26 cellular contexts compared by ENCODE assay signal in the genomic region with DNA sequence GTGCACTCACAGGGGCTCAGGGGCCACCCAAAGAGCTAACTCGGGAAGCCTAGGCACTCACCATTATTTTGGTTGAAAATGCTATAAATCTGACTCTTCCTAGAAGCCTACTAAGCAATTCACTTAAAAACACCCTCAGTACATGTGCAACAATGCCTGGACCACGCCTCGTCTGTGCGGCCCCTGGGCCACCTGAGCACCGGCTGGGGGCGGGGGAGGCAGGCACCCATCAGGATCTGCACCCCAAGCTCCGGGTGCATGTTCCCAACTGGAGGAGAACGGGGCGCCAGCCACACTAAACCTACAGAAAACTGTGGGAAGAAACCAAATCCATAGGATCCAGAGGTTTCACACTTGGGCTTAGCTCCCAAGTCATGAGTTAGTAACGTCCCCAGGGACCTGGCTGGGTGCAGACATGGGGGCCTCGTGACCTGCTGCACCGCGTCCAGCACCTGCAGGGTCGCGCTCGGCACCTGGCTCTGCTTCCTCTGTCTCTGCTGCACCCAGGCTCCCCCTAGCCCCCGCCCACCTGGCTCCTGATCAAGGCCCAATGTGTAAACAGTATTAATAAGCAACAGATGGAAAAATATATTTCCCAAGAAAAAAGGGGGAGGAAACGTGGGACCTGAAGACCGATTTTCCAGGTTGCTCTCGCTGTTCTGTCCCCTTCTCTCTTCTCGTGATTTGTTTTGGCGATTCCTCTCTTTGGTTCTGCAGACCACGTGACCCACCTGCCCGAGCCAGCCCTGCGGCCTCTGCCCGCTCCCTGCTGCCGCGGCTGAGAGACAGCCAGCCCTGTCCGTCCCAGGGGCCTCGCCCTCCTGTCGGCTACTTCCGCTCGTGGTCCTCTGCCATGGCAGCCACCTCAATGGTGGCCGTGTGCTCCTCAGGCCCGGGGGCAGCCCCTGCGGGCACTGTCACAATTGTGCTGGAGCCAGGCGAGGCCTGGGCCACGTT. TPM values are rescaled to one million over a fixed set of nuclear protein-coding genes. Genes with fewer than 3 reads are reported as not detected.
A peak's percentile ranks its signal among the peaks of the same experiment; 100 is the strongest.
DNase-seq lines count a peak whose midpoint lies in the region; ATAC-seq, FAIRE-seq and TF ChIP-seq lines count a peak whose summit lies in the region.
"Had no signal": no experiment of that assay in that cellular context is flagged by ENCODE, and none has a peak within 500 bp of the region (broad histone marks: within the 10 kb centered on the region; RNA-seq: fewer than 3 reads in every experiment).

No MANE protein-coding gene starts in this region.

- H3K4me2 ChIP-seq in mammary epithelial cell (ENCODE audit: insufficient read depth, low read depth, low read length) = no peak overlapping the region

- ATAC-seq in pancreas (peak; percentile 65 to 90 (median 74)), GM18909 (IDR thresholded peaks at IDR 0.05; ENCODE audit: poor library complexity, unreplicated experiment) (no peak)
- ATAC-seq: activated naive CD8-positive, alpha-beta T cell treated with anti-CD3 and anti-CD28 coated beads, Interleukin-2, amount 50 U/mL, for 24 hours; naive thymus-derived CD8-positive, alpha-beta T cell had no signal

- H3K9me3 ChIP-seq in mammary epithelial cell (replicated peaks; ENCODE audit: insufficient read depth, low read length) (no peaks in the 10 kb centered on the region), pancreas (no peaks in the 10 kb centered on the region)
- H3K9me3 ChIP-seq: stomach, tibial nerve had no signal

- H3K9ac ChIP-seq in mammary epithelial cell (ENCODE audit: insufficient read depth, low read length) = no peak overlapping the region

- H3K4me3 ChIP-seq in mammary epithelial cell (replicated peaks in 1 of 3; ENCODE audit: insufficient read depth in 1 of 3, low read depth in 2 of 3, low read length in 3 of 3) (no peak overlapping the region), pancreas (no peak overlapping the region)
- H3K4me3 ChIP-seq: stomach, tibial nerve had no signal

- DNase-seq in NCI-H1092 treated with DMSO at 0.1 percent for 48 hours (lab: John Stamatoyannopoulos, UW) (peak; percentile 24), NCI-H1092 (lab: John Stamatoyannopoulos, UW) (no peak), mammary epithelial cell (no peak), pancreas (peak in 4 of 6 donors; percentile 60 to 78 (median 68)), mucosa of gallbladder (ENCODE audit: low spot score) (no peak)
- DNase-seq: activated B cell treated with CpG ODN at 0.5 μM for 24 hours; activated CD4-positive, alpha-beta memory T cell treated with anti-CD3 and anti-CD28 coated beads for 36 hours; activated gamma-delta T cell; activated naive CD8-positive, alpha-beta T cell treated with anti-CD3 and anti-CD28 coated beads, Interleukin-2, amount 50 U/mL, for 24 hours; activated T-cell treated with anti-CD3 and anti-CD28 coated beads for 4 hours; CD8-positive, alpha-beta memory T cell; DMS153; H9; NCI-H1436 treated with DMSO at 0.1 percent for 48 hours; NCI-H524 treated with DMSO at 0.1 percent for 48 hours; stomach; T-helper 9 cell had no signal

- H3K36me3 ChIP-seq in mammary epithelial cell (ENCODE audit: insufficient read depth, low read length) (peaks cover 4% of the 10 kb centered on the region), pancreas (peaks cover 0 to 18% (median 3%) of the 10 kb centered on the region in 3 donors)

- CTCF ChIA-PET in mammary epithelial cell (lab: Charles Lee; ENCODE audit: low non-redundant PET) = no interaction called here

- no peaks in the 10 kb centered on the region for H4K20me1 ChIP-seq in mammary epithelial cell (ENCODE audit: insufficient read depth, low read length)

- intact Hi-C loops in mammary epithelial cell (cut with micrococcal nuclease) = no loop called here
- intact Hi-C loops in pancreas (cut with DNase I) = no loop called here

- TF ChIP-seq CTCF in mammary epithelial cell (conservative IDR thresholded peaks at IDR 0.05 in 1 of 2, IDR thresholded peaks at IDR 0.05 in 1 of 2; ENCODE audit: extremely low read depth in 1 of 2, insufficient read depth in 1 of 2, low read depth in 1 of 2, low read length in 2 of 2) (no peak), pancreas (IDR thresholded peaks at IDR 0.05) (no peak)

- peaks cover 9% of the 10 kb centered on the region for H3K4me1 ChIP-seq in mammary epithelial cell (ENCODE audit: insufficient read depth, low read length)
- no peaks in the 10 kb centered on the region for H3K4me1 ChIP-seq in pancreas
- H3K4me1 ChIP-seq: stomach had no signal

- no peak for FAIRE-seq in pancreas (lab: Jason Lieb, UNC)
- FAIRE-seq: colon, endometrium, GM18507 had no signal

- 89% methylated on average over 27 of the region's 38 CpGs for WGBS in mammary epithelial cell (ENCODE audit: low coverage, missing lambda C conversion rate)
- WGBS in pancreas, 2 donors = 86 to 89% methylated on average over 38 of the region's 38 CpGs

- H3K27ac ChIP-seq in mammary epithelial cell (ENCODE audit: insufficient read depth, low read depth, low read length) (no peak overlapping the region), pancreas (peak overlapping the region in 1 of 4 donors; percentile 67)
- H3K27ac ChIP-seq: stomach had no signal

- in situ Hi-C loops in mammary epithelial cell (cut with MboI; ENCODE audit: low sequenced_read_pairs in 2 of 2) = no loop called here

- no peaks in the 10 kb centered on the region for H3K27me3 ChIP-seq in mammary epithelial cell (ENCODE audit: insufficient read depth, low read length)
- no peaks in the 10 kb centered on the region for H3K27me3 ChIP-seq in pancreas
- H3K27me3 ChIP-seq: stomach, tibial nerve had no signal

- BruUV-seq in mammary epithelial cell (replicated peaks; lab: Mats Ljungman, UMichigan) = TSS peak; percentile 22

- no peaks in the 10 kb centered on the region for H3K79me2 ChIP-seq in mammary epithelial cell (ENCODE audit: insufficient read depth, low read length)

- dilution Hi-C loops in mammary epithelial cell (cut with HindIII; ENCODE audit: low sequenced_read_pairs) = loop anchor here (5.0 to 10.0 kb wide), 3 partner anchors 55 to 555 kb away; a partner anchor contains a TSS

- no peak overlapping the region for H2AFZ ChIP-seq in mammary epithelial cell (ENCODE audit: low read depth, low read length)

RNA-seq across cellular contexts. Expression of a gene that starts 15.5 kb away (rescaled TPM):
- total RNA-seq in mammary epithelial cell = 10 to 100 TPM; 19.0 to 27.7 TPM
- polyA plus RNA-seq in mammary epithelial cell = 5.0 TPM
- polyA minus RNA-seq in mammary epithelial cell = 39.5 TPM
- 10 to 100 TPM; 10.1 to 23.4 (median 13.0) TPM for total RNA-seq in pancreas
- 10 to 100 TPM in 1 of 2 donors, 1 to 10 TPM in 1; 6.5 to 14.8 TPM for polyA plus RNA-seq in pancreas
- 48.9 TPM for total RNA-seq in mucosa of gallbladder

RNA-seq across cellular contexts. Expression of a gene that starts 35.6 kb away (rescaled TPM):
- total RNA-seq in mammary epithelial cell = under 1 TPM; under 0.01 to 0.45 TPM
- polyA plus RNA-seq in mammary epithelial cell = 0.60 TPM
- not detected for polyA minus RNA-seq in mammary epithelial cell
- total RNA-seq in pancreas = under 1 TPM in 4 of 6 donors, not detected in 2; 0.06 to 0.25 (median 0.09) TPM
- under 1 TPM; 0.27 to 0.35 TPM for polyA plus RNA-seq in pancreas
- 1.4 TPM for total RNA-seq in mucosa of gallbladder
- polyA plus RNA-seq: CD8-positive, alpha-beta memory T cell had no signal

RNA-seq across cellular contexts. Expression of a gene that starts 37.4 kb away (rescaled TPM):
- total RNA-seq in mammary epithelial cell (10 to 100 TPM in 1 of 2 donors, 1 to 10 TPM in 1; 9.3 to 12.8 TPM), pancreas (1 to 10 TPM; 4.1 to 8.2 (median 5.2) TPM), mucosa of gallbladder (12.1 TPM)
- polyA plus RNA-seq in mammary epithelial cell (8.3 TPM), pancreas (10 to 100 TPM in 1 of 2 donors, 1 to 10 TPM in 1; 8.8 to 10.4 TPM)
- polyA minus RNA-seq in mammary epithelial cell = 9.4 TPM

RNA-seq across cellular contexts. Expression of a gene that starts 42.0 kb away (rescaled TPM):
- under 1 TPM in 1 of 2 donors, not detected in 1; under 0.01 TPM for total RNA-seq in mammary epithelial cell
- polyA plus RNA-seq in mammary epithelial cell = 0.16 TPM
- not detected for polyA minus RNA-seq in mammary epithelial cell
- total RNA-seq in pancreas = not detected
- not detected for polyA plus RNA-seq in pancreas
- not detected for total RNA-seq in mucosa of gallbladder
- total RNA-seq: activated CD4-positive, alpha-beta memory T cell treated with anti-CD3 and anti-CD28 coated beads for 36 hours; CD8-positive, alpha-beta memory T cell; fibroblast of lung; G401; naive thymus-derived CD8-positive, alpha-beta T cell; sciatic nerve; tibial nerve had no signal
- polyA plus RNA-seq: CD8-positive, alpha-beta memory T cell; fibroblast of lung; naive thymus-derived CD8-positive, alpha-beta T cell had no signal

RNA-seq across cellular contexts. Expression of a gene that starts 52.4 kb away (rescaled TPM):
- 1 to 10 TPM in 1 of 2 donors, under 1 TPM in 1; 0.83 to 1.1 TPM for total RNA-seq in mammary epithelial cell
- polyA plus RNA-seq in mammary epithelial cell = 0.29 TPM
- polyA minus RNA-seq in mammary epithelial cell = 0.72 TPM
- total RNA-seq in pancreas = 1 to 10 TPM in 3 of 6 donors, under 1 TPM in 3; 0.61 to 4.5 (median 1.2) TPM
- polyA plus RNA-seq in pancreas = 1 to 10 TPM in 1 of 2 donors, under 1 TPM in 1; 0.91 to 2.6 TPM
- 11.0 TPM for total RNA-seq in mucosa of gallbladder
- polyA plus RNA-seq: fibroblast of lung had no signal

Comparison
In these comparisons a context has a peak if more than half of its experiments do, and no peak if none do; other contexts are left out.
1. DNase-seq: peak in NCI-H1092 treated with DMSO at 0.1 percent for 48 hours (single experiment) and pancreas (4 of 6); none in NCI-H1092 (single experiment), mammary epithelial cell (single experiment) and mucosa of gallbladder (single experiment).